In the genomic region with DNA sequence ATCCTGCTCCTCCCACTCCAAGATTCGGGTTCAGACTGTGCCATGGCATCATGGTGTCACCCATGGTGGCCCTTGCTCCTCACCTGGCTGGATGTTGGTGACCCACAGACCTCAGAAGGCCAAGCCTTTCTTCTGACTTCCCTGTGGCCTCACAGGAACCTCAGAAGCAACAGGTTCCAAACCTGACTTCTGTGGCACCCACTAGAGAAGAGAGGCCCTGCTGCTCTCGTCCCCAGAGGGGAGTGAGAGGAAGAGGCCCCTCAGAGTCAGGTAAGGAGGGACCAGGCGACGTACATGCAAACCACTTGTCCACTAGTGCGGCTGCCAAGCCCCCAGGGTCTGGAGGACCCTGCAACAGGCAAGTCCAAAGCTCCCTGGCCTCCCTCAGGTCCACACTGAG, we compare ENCODE assay signal across 2 cellular contexts.
TF ChIP-seq lines count a peak whose summit lies in the region.

No MANE protein-coding gene starts in this region.

TF ChIP-seq in HEK293, 187 proteins besides CTCF, POLR2A, EP300 and RAD21:
- peak; percentile 86 for TF ChIP-seq SCRT2 (tag by site-specific recombination; IDR thresholded peaks at IDR 0.05)
- TF ChIP-seq ZNF121 (tag by site-specific recombination; IDR thresholded peaks at IDR 0.05): no peak
- peak; percentile 73 for TF ChIP-seq SCRT1 (tag by site-specific recombination; IDR thresholded peaks at IDR 0.05; ENCODE audit: borderline replicate concordance)
- TF ChIP-seq KLF16 (tag by site-specific recombination; IDR thresholded peaks at IDR 0.05): no peak

TF ChIP-seq in H1, 55 proteins besides CTCF, POLR2A, EP300 and RAD21:
- no peak for TF ChIP-seq POU5F1 (IDR thresholded peaks at IDR 0.05; ENCODE audit: low read depth, low read length)
